In the genomic region with DNA sequence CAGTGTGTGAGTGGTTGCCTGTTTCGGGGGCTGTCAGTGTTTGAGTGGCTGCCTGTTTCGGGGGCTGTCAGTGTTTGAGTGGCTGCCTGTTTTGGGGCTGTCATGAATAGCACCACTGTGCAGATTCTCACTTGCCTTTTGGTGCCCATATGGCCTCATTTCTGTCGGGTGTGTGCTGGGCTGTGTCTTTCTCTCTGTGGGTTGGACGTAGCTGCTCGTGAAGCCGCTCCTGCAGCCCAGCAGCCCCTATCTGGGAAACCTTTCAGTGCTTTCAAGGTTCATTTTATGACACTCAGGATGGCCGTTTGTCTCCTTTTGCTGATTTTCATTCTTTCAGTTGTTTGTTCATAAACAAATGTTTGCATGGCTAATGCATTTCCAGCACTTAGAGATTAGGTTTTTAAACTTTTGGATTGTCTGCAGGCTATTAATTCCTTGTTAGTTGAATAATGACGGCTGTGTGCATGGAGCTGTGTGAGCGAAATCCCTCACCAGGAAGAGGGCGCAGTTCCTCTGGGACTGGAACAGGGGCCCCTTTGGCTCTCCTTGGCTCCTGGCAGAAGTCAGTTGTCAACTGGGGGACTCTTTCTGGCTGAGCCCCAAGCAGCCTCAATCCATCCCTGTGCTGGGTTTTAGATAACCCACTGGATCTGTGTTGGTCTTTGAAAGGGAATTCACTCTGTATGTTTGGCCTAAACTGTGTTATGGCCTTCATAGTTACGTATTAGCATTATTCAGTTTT, we compare ENCODE assay signal across 14 cellular contexts. TPM values are rescaled to one million over a fixed set of nuclear protein-coding genes. Genes with fewer than 3 reads are reported as not detected.
DNase-seq lines count a peak whose midpoint lies in the region; ATAC-seq and TF ChIP-seq lines count a peak whose summit lies in the region.
"Had no signal": no experiment of that assay in that cellular context is flagged by ENCODE, and none has a peak within 500 bp of the region (broad histone marks: within the 10 kb centered on the region; RNA-seq: fewer than 3 reads in every experiment).

No MANE protein-coding gene starts in this region.

- no peaks in the 10 kb centered on the region for H3K9me3 ChIP-seq in right lobe of liver

- peaks cover 0 to 17% (median 3%) of the 10 kb centered on the region in 4 donors for H3K4me1 ChIP-seq in right lobe of liver

- H3K27ac ChIP-seq in right lobe of liver (peak overlapping the region in 2 of 3 donors; percentile 33 to 56), substantia nigra (ENCODE audit: low read depth, low read length, poor library complexity, severe bottlenecking) (peak overlapping the region; percentile 73)
- H3K27ac ChIP-seq: 22Rv1 had no signal

- intact Hi-C loops in right lobe of liver (cut with DNase I): no loop called here

- H3K27me3 ChIP-seq in right lobe of liver: no peaks in the 10 kb centered on the region

- no peak overlapping the region for H3K27ac Mint-ChIP-seq in activated naive CD4-positive, alpha-beta T cell treated with anti-CD3 and anti-CD28 coated beads, Interleukin-2, amount 50 U/mL, for 72 hours
- H3K27ac Mint-ChIP-seq: activated T-helper 1 cell treated with anti-CD3 and anti-CD28 coated beads, Interleukin-12 subunit alpha, Interleukin-12 subunit beta, Interleukin-2, Interleukin-4 antibody, amounts not matched to agents 30 ng/mL and 10 ng/mL and 1 ng/mL, durations not matched to agents 14 hours and 24 hours and 36 hours had no signal

- H3K9me3 Mint-ChIP-seq in activated naive CD4-positive, alpha-beta T cell treated with anti-CD3 and anti-CD28 coated beads, Interleukin-2, amount 50 U/mL, for 72 hours: no peaks in the 10 kb centered on the region
- H3K9me3 Mint-ChIP-seq: activated T-helper 1 cell treated with anti-CD3 and anti-CD28 coated beads, Interleukin-12 subunit alpha, Interleukin-12 subunit beta, Interleukin-2, Interleukin-4 antibody, amounts not matched to agents 30 ng/mL and 10 ng/mL and 1 ng/mL, durations not matched to agents 14 hours and 24 hours and 36 hours had no signal

- no peak overlapping the region for H3K4me3 ChIP-seq in astrocyte of the spinal cord (ENCODE audit: low read depth, low read length)
- H3K4me3 ChIP-seq in right lobe of liver: no peak overlapping the region

- H3K36me3 Mint-ChIP-seq in activated naive CD4-positive, alpha-beta T cell treated with anti-CD3 and anti-CD28 coated beads, Interleukin-2, amount 50 U/mL, for 72 hours: no peaks in the 10 kb centered on the region
- H3K36me3 Mint-ChIP-seq: naive B cell had no signal

- WGBS in right lobe of liver (ENCODE audit: insufficient coverage, low coverage, low lambda C conversion rate, missing lambda C conversion rate): 68% methylated on average over 4 of the region's 11 CpGs

- TF ChIP-seq POLR2A in right lobe of liver (IDR thresholded peaks at IDR 0.05): no peak

- in situ Hi-C loops in astrocyte of the spinal cord (cut with HindIII; ENCODE audit: low sequenced_read_pairs): no loop called here

- H3K36me3 ChIP-seq in right lobe of liver: no peaks in the 10 kb centered on the region

- peak in 1 of 4 donors; percentile 12 for ATAC-seq in right lobe of liver
- no peak for ATAC-seq in HG03135 (IDR thresholded peaks at IDR 0.05; ENCODE audit: unreplicated experiment)
- no peak for ATAC-seq in GM18909 (IDR thresholded peaks at IDR 0.05; ENCODE audit: poor library complexity, unreplicated experiment)
- no peak for ATAC-seq in activated naive CD4-positive, alpha-beta T cell treated with anti-CD3 and anti-CD28 coated beads, Interleukin-2, amount 50 U/mL, for 72 hours

- DNase-seq in DMS 273 (lab: John Stamatoyannopoulos, UW; ENCODE audit: unreplicated experiment) (peak; percentile 65), DMS 273 treated with DMSO at 0.1 percent for 48 hours (lab: John Stamatoyannopoulos, UW) (no peak), astrocyte of the spinal cord (ENCODE audit: low read depth, low spot score) (no peak), right lobe of liver (no peak), substantia nigra (lab: John Stamatoyannopoulos, UW) (peak in 28 of 49 donors; percentile 19 to 69 (median 42))
- DNase-seq in activated naive CD4-positive, alpha-beta T cell treated with anti-CD3 and anti-CD28 coated beads, Interleukin-2, amount 50 U/mL, for 72 hours (ENCODE audit: low spot score in 2 of 2): no peak
- DNase-seq: activated CD4-positive, alpha-beta T cell treated with anti-CD3 and anti-CD28 coated beads for 4 hours; naive B cell; NCI-H187 treated with DMSO at 0.1 percent for 48 hours; NK-92 treated with Interleukin-12 subunit alpha and Interleukin-12 subunit beta, amount 100 ng/mL, for 24 hours had no signal

- peak; percentile 9 for TF ChIP-seq CTCF in astrocyte of the spinal cord (IDR thresholded peaks at IDR 0.05; ENCODE audit: low read depth, low read length)
- TF ChIP-seq CTCF in right lobe of liver (IDR thresholded peaks at IDR 0.05): no peak

RNA-seq across cellular contexts. Expression of a gene that starts 10.8 kb away (rescaled TPM):
- 10 to 100 TPM in 3 of 6 experiments, 1 to 10 TPM in 3; 8.1 to 11.2 (median 9.8) TPM for total RNA-seq in right lobe of liver
- 1 to 10 TPM in 1 of 2 donors, under 1 TPM in 1; 0.48 to 7.2 TPM for total RNA-seq in activated naive CD4-positive, alpha-beta T cell treated with anti-CD3 and anti-CD28 coated beads, Interleukin-2, amount 50 U/mL, for 72 hours

Comparison
In these comparisons a context has a peak if more than half of its experiments do, and no peak if none do; other contexts are left out.
1. DNase-seq: peak in DMS 273 (single experiment) and substantia nigra (28 of 49); none in DMS 273 treated with DMSO at 0.1 percent for 48 hours (single experiment), astrocyte of the spinal cord (single experiment), right lobe of liver (0 of 3) and activated naive CD4-positive, alpha-beta T cell treated with anti-CD3 and anti-CD28 coated beads, Interleukin-2, amount 50 U/mL, for 72 hours (0 of 2).